In the genomic region with DNA sequence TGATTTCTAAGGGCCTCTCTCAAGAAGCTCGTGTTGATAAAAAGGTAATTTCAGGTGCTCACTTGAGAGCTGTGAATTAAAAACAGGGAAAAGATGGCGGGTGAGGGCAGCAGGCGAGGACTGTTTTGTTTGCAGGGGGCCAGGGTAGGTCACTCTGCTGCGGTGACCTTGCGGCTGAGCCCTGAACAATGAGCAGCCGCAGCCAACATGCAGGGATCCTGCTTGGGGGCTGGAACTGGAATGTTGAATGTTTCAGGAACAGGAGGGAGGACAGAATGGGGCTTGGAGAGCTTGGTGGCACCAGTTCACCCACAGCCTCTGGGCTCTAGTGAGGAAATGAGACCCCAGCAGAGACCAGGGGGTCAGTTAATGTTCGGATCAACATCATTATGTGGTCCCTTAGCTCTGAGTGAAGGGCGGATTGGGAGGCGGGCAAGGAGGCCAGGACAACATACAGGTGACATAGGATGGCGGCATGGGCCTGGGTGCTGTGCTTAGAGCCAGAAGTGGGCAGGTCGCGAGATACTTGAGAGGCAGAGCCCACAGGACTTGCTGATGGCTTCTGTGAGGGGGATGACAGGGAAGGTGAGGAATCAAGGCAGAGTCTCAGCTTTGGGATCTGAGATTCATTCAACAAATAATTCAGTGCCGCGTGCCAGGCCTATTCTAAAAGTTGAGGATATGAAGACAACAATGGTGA, we compare ENCODE assay signal across 1 cellular context.
TF ChIP-seq lines count a peak whose summit lies in the region.
"Not testable (repeated sequence)": the region's sequence is repeated elsewhere in the genome, so short reads cannot be mapped to it uniquely, and the experiment has no call there.

No MANE protein-coding gene starts in this region.

TF ChIP-seq in HepG2, 621 proteins besides CTCF, POLR2A, EP300 and RAD21:
- TF ChIP-seq ZMYM3 (CRISPR knock-in tag; IDR thresholded peaks at IDR 0.05) = 0 out of 2 replicates have a peak, but pooled peaks have one; percentile 23
- TF ChIP-seq, protein P1, sequence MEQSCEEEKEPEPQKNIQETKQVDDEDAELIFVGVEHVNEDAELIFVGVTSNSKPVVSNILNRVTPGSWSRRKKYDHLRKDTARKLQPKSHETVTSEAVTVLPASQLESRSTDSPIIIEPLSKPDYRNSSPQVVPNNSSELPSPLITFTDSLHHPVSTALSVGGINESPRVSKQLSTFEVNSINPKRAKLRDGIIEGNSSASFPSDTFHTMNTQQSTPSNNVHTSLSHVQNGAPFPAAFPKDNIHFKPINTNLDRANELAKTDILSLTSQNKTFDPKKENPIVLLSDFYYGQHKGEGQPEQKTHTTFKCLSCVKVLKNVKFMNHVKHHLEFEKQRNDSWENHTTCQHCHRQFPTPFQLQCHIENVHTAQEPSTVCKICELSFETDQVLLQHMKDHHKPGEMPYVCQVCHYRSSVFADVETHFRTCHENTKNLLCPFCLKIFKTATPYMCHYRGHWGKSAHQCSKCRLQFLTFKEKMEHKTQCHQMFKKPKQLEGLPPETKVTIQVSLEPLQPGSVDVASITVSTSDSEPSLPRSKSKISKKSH (CRISPR knock-in tag; IDR thresholded peaks at IDR 0.05; ENCODE audit: borderline replicate concordance) = 0 out of 2 replicates have a peak, but pooled peaks have one; percentile 31
- peak; percentile 23; the same call in 1 of the 2 replicates for TF ChIP-seq NR2F6 (IDR thresholded peaks at IDR 0.05)
- TF ChIP-seq NR2F6 (CRISPR knock-in tag; IDR thresholded peaks at IDR 0.05) = peak; percentile 32; the same call in 1 of the 2 replicates
- TF ChIP-seq, protein P2, sequence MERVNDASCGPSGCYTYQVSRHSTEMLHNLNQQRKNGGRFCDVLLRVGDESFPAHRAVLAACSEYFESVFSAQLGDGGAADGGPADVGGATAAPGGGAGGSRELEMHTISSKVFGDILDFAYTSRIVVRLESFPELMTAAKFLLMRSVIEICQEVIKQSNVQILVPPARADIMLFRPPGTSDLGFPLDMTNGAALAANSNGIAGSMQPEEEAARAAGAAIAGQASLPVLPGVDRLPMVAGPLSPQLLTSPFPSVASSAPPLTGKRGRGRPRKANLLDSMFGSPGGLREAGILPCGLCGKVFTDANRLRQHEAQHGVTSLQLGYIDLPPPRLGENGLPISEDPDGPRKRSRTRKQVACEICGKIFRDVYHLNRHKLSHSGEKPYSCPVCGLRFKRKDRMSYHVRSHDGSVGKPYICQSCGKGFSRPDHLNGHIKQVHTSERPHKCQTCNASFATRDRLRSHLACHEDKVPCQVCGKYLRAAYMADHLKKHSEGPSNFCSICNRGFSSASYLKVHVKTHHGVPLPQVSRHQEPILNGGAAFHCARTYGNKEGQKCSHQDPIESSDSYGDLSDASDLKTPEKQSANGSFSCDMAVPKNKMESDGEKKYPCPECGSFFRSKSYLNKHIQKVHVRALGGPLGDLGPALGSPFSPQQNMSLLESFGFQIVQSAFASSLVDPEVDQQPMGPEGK (CRISPR knock-in tag; IDR thresholded peaks at IDR 0.05) = peak; percentile 42; the same call in 1 of the 2 replicates
- TF ChIP-seq SOX6, SOX13 (IDR thresholded peaks at IDR 0.05): not testable (repeated sequence)
- peak; percentile 31; the same call in 1 of the 2 replicates for TF ChIP-seq SOX6 (CRISPR knock-in tag; IDR thresholded peaks at IDR 0.05)
- peak; percentile 42; the same call in 1 of the 2 replicates for TF ChIP-seq SOX5 (CRISPR knock-in tag; IDR thresholded peaks at IDR 0.05; ENCODE audit: borderline replicate concordance)
- 0 out of 2 replicates have a peak, but pooled peaks have one; percentile 24 for TF ChIP-seq ESRRA (CRISPR knock-in tag; IDR thresholded peaks at IDR 0.05; ENCODE audit: low read depth)
- TF ChIP-seq, protein P3, sequence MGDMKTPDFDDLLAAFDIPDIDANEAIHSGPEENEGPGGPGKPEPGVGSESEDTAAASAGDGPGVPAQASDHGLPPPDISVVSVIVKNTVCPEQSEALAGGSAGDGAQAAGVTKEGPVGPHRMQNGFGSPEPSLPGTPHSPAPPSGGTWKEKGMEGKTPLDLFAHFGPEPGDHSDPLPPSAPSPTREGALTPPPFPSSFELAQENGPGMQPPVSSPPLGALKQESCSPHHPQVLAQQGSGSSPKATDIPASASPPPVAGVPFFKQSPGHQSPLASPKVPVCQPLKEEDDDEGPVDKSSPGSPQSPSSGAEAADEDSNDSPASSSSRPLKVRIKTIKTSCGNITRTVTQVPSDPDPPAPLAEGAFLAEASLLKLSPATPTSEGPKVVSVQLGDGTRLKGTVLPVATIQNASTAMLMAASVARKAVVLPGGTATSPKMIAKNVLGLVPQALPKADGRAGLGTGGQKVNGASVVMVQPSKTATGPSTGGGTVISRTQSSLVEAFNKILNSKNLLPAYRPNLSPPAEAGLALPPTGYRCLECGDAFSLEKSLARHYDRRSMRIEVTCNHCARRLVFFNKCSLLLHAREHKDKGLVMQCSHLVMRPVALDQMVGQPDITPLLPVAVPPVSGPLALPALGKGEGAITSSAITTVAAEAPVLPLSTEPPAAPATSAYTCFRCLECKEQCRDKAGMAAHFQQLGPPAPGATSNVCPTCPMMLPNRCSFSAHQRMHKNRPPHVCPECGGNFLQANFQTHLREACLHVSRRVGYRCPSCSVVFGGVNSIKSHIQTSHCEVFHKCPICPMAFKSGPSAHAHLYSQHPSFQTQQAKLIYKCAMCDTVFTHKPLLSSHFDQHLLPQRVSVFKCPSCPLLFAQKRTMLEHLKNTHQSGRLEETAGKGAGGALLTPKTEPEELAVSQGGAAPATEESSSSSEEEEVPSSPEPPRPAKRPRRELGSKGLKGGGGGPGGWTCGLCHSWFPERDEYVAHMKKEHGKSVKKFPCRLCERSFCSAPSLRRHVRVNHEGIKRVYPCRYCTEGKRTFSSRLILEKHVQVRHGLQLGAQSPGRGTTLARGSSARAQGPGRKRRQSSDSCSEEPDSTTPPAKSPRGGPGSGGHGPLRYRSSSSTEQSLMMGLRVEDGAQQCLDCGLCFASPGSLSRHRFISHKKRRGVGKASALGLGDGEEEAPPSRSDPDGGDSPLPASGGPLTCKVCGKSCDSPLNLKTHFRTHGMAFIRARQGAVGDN (CRISPR knock-in tag; IDR thresholded peaks at IDR 0.05) = peak; percentile 61
- TF ChIP-seq ZBTB38 (CRISPR knock-in tag; IDR thresholded peaks at IDR 0.05) = peak; percentile 56; the same call in 1 of the 2 replicates
- 0 out of 4 replicates have a peak, but pooled peaks of 1 of the 2 experiments have one; percentile 28 for TF ChIP-seq SOX13 (CRISPR knock-in tag; conservative IDR thresholded peaks at IDR 0.05 in 1 of 2, IDR thresholded peaks at IDR 0.05 in 1 of 2)
- TF ChIP-seq HOXA3 (CRISPR knock-in tag; IDR thresholded peaks at IDR 0.05) = peak; percentile 73
- TF ChIP-seq, protein P4, sequence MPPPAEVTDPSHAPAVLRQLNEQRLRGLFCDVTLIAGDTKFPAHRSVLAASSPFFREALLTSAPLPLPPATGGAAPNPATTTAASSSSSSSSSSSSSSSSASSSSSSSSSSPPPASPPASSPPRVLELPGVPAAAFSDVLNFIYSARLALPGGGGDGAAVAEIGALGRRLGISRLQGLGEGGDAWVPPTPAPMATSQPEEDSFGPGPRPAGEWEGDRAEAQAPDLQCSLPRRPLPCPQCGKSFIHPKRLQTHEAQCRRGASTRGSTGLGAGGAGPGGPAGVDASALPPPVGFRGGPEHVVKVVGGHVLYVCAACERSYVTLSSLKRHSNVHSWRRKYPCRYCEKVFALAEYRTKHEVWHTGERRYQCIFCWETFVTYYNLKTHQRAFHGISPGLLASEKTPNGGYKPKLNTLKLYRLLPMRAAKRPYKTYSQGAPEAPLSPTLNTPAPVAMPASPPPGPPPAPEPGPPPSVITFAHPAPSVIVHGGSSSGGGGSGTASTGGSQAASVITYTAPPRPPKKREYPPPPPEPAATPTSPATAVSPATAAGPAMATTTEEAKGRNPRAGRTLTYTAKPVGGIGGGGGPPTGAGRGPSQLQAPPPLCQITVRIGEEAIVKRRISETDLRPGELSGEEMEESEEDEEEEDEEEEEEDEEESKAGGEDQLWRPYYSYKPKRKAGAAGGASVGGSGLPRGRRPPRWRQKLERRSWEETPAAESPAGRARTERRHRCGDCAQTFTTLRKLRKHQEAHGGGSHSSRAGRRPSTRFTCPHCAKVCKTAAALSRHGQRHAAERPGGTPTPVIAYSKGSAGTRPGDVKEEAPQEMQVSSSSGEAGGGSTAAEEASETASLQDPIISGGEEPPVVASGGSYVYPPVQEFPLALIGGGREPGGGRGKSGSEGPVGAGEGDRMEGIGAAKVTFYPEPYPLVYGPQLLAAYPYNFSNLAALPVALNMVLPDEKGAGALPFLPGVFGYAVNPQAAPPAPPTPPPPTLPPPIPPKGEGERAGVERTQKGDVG (CRISPR knock-in tag; IDR thresholded peaks at IDR 0.05; ENCODE audit: borderline replicate concordance) = peak; percentile 47; the same call in 1 of the 2 replicates
- TF ChIP-seq SALL1 (CRISPR knock-in tag; IDR thresholded peaks at IDR 0.05) = 0 out of 2 replicates have a peak, but pooled peaks have one; percentile 31
